In the genomic region with DNA sequence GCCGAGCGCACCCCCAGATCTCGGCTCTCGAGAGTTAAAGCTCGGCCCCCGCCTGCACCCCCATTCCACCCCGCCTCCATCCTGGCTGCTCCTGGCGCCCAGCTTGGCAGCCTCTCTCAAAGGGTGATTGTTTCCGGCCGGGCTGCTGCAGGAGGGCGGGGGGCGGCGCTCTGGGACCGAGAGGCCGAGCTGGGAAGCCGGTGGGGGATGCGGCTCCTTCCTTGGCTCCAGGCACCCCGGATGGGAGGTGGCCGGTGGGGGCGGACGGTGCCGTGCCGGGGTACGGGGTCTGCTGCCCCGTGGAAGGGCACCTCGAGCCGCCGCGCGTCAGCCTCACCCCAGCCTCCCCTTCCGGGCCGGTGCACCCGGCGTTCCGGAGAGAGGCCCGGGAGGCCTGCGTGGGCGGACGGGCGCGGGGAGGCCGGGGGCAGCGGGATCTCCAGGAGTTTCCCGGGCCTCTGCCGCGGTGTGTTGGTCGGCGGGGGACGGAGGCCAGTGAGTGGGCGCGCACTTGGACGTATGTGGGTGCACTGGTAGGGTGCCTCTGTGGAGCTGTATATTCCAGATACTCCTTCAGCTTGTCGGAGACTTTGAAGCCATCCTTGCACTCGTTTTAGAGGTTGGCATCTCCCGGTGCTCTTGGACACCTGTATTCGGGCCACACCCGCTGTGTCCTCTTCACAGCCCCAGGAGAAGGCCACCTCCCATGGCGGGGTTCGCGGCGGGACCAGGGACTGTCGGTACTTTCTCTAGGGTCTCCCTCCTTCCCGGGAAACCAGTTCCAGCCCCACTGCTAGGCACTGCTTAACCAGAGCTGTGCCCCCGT, we compare ENCODE assay signal across 8 cellular contexts. TPM values are rescaled to one million over a fixed set of nuclear protein-coding genes. Genes with fewer than 3 reads are reported as not detected.
DNase-seq lines count a peak whose midpoint lies in the region; ATAC-seq and TF ChIP-seq lines count a peak whose summit lies in the region.

No MANE protein-coding gene starts in this region.

- H3K79me2 ChIP-seq in osteoblast (ENCODE audit: insufficient read depth, low read length): no peaks in the 10 kb centered on the region

- peaks cover 4% of the 10 kb centered on the region for H3K36me3 Mint-ChIP-seq in T-helper 17 cell (ENCODE audit: low read depth)

- H3K4me3 ChIP-seq in H7 (ENCODE audit: insufficient read depth, low read depth, low read length) (peak overlapping the region; percentile 63), esophagus (ENCODE audit: low read depth in 1 of 2, low read length in 2 of 2) (peak overlapping the region; percentile 14 to 34), osteoblast (ENCODE audit: insufficient read depth, low read length) (no peak overlapping the region)

- H3K36me3 ChIP-seq in H7 (replicated peaks; ENCODE audit: control insufficient read depth, insufficient read depth, low read length) (no peaks in the 10 kb centered on the region; the same call in 1 of the 2 replicates), esophagus (ENCODE audit: control insufficient read depth in 2 of 2, insufficient read depth in 2 of 2, low read length in 1 of 2) (no peaks in the 10 kb centered on the region), osteoblast (ENCODE audit: insufficient read depth, low read length) (no peaks in the 10 kb centered on the region)

- TF ChIP-seq CTCF in osteoblast (IDR thresholded peaks at IDR 0.05; ENCODE audit: extremely low read depth, low read depth, low read length): no peak

- H3K27ac Mint-ChIP-seq in T-helper 17 cell: no peak overlapping the region

- H3K27ac ChIP-seq in esophagus (ENCODE audit: low read depth in 2 of 2, low read length in 1 of 2): no peak overlapping the region
- no peak overlapping the region for H3K27ac ChIP-seq in osteoblast (ENCODE audit: low read depth, low read length)

- no peak overlapping the region for H3K4me2 ChIP-seq in osteoblast (ENCODE audit: insufficient read depth, low read length)

- H4K20me1 ChIP-seq in osteoblast (ENCODE audit: insufficient read depth, low read length): no peaks in the 10 kb centered on the region

- ATAC-seq in T-helper 17 cell: peak; percentile 31
- no peak for ATAC-seq in GM21723 (IDR thresholded peaks at IDR 0.05; ENCODE audit: unreplicated experiment)
- no peak for ATAC-seq in GM19035 (IDR thresholded peaks at IDR 0.05; ENCODE audit: unreplicated experiment)

- no peak overlapping the region for H2AFZ ChIP-seq in osteoblast (ENCODE audit: low read length)

- WGBS in esophagus, 2 donors: 2 to 3% methylated on average over 44 to 64 of the region's 64 CpGs

- H3K27me3 ChIP-seq in H7 (ENCODE audit: control insufficient read depth, insufficient read depth, low read length) (peaks cover 25% of the 10 kb centered on the region), esophagus (ENCODE audit: control insufficient read depth in 1 of 2, insufficient read depth in 2 of 2, low read length in 2 of 2) (peaks cover 0 to 16% of the 10 kb centered on the region in 2 donors), osteoblast (ENCODE audit: insufficient read depth, low read length) (peaks cover 29% of the 10 kb centered on the region)

- peaks cover 68% of the 10 kb centered on the region for H3K27me3 Mint-ChIP-seq in T-helper 17 cell

- DNase-seq in H7 (peak; percentile 91), T-helper 17 cell (no peak), osteoblast (ENCODE audit: insufficient read length, low spot score, missing footprints) (peak; percentile 88), HT-29 (ENCODE audit: low spot score) (no peak), NCI-H1694 treated with DMSO at 0.1 percent for 48 hours (lab: John Stamatoyannopoulos, UW) (no peak)

- no peaks in the 10 kb centered on the region for H3K9me3 ChIP-seq in T-helper 17 cell (ENCODE audit: control insufficient read depth, low read length, poor library complexity, severe bottlenecking)
- H3K9me3 ChIP-seq in esophagus (ENCODE audit: control insufficient read depth in 2 of 2, insufficient read depth in 1 of 2, low read depth in 1 of 2, low read length in 1 of 2): no peaks in the 10 kb centered on the region
- H3K9me3 ChIP-seq in osteoblast (ENCODE audit: low read depth, low read length): no peaks in the 10 kb centered on the region

- H3K4me3 Mint-ChIP-seq in T-helper 17 cell: peak overlapping the region; percentile 90

- peaks cover 25% of the 10 kb centered on the region for H3K4me1 Mint-ChIP-seq in T-helper 17 cell

- peaks cover 2 to 7% of the 10 kb centered on the region in 2 donors for H3K4me1 ChIP-seq in esophagus (ENCODE audit: control insufficient read depth in 2 of 2, insufficient read depth in 2 of 2, low read length in 1 of 2)
- no peaks in the 10 kb centered on the region for H3K4me1 ChIP-seq in osteoblast (ENCODE audit: insufficient read depth, low read length)

RNA-seq across cellular contexts. Expression of gene B3GAT1, which starts 0.7 kb away (rescaled TPM):
- 9.9 and 12.8 TPM in 2 replicates for total RNA-seq in H7 (2014; rRNA removed; shearing (Covaris generic))
- total RNA-seq in T-helper 17 cell (under 1 TPM; 0.17 to 0.18 TPM), osteoblast (not detected in 2 replicates)
- polyA plus RNA-seq in esophagus: under 1 TPM; 0.02 to 0.10 TPM
- 0.23 TPM in 1 of 2 replicates, not detected in the other for total RNA-seq in HT-29 (2014; rRNA removed; shearing (Covaris generic))

Comparison
In these comparisons a context has a peak if more than half of its experiments do, and no peak if none do; other contexts are left out.
1. DNase-seq: peak in H7 (single experiment) and osteoblast (single experiment); none in T-helper 17 cell (0 of 3), HT-29 (single experiment) and NCI-H1694 treated with DMSO at 0.1 percent for 48 hours (single experiment).